Comparison of ENCODE assay signal across 21 cellular contexts in the genomic region with DNA sequence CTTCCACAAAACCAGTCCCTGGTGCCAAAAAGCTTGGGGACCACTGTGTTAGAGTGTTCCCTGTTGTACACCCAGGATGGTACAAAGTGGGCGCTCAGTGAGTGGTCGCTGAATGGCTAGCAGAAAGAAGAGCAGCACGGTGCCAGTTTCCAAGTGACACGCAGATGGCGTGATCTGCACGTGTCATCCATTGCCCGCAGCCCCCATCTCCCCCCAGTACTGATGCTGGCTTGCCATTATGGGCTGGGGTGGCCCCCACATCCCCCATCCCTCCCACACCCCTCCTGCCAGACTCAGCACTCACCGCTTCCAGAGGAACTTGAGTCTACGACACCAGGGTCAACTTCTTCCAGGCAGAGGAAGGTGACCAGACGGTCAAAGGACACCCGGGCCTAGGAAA.
"Had no signal": no experiment of that assay in that cellular context is flagged by ENCODE, and none has a peak within 500 bp of the region (broad histone marks: within the 10 kb centered on the region; RNA-seq: fewer than 3 reads in every experiment).

No MANE protein-coding gene starts in this region.

- H3K27me3 Mint-ChIP-seq: stimulated activated naive CD8-positive, alpha-beta T cell treated with anti-CD3 and anti-CD28 coated beads, Interleukin-15, amount 100 ng/mL, for 72 hours had no signal

- H3K9me3 ChIP-seq: pancreas, prostate gland, right atrium auricular region, spleen, thoracic aorta, thyroid gland, tibial nerve, upper lobe of left lung, vagina had no signal

- H3K4me1 Mint-ChIP-seq: naive thymus-derived CD4-positive, alpha-beta T cell; natural killer cell; nephron; stimulated activated memory B cell treated with anti-CD40 and anti-IgM and Interleukin-4, amounts not matched to agents 10 μg/mL and 1 μg/mL and 100 μg/mL, for 72 hours; stimulated activated naive CD8-positive, alpha-beta T cell treated with anti-CD3 and anti-CD28 coated beads, Interleukin-15, amount 100 ng/mL, for 72 hours had no signal

- ATAC-seq: naive thymus-derived CD4-positive, alpha-beta T cell; natural killer cell; sciatic nerve; stimulated activated memory B cell treated with anti-CD40 and anti-IgM and Interleukin-4, amounts not matched to agents 10 μg/mL and 1 μg/mL and 100 μg/mL, for 72 hours; stimulated activated naive CD8-positive, alpha-beta T cell treated with anti-CD3 and anti-CD28 coated beads, Interleukin-15, amount 100 ng/mL, for 72 hours; stimulated activated naive CD8-positive, alpha-beta T cell treated with anti-CD3 and anti-CD28 coated beads, Interleukin-15, Interleukin-2, amounts not matched to agents 100 U/mL and 50 U/mL, for 24 hours had no signal

- FAIRE-seq: pancreas, urothelium cell line had no signal

- H3K36me3 Mint-ChIP-seq: naive thymus-derived CD4-positive, alpha-beta T cell; natural killer cell; stimulated activated memory B cell treated with anti-CD40 and anti-IgM and Interleukin-4, amounts not matched to agents 10 μg/mL and 1 μg/mL and 100 μg/mL, for 72 hours had no signal

- H3K27me3 ChIP-seq: pancreas, right atrium auricular region, thyroid gland, tibial nerve, upper lobe of left lung, vagina had no signal

- H3K27ac Mint-ChIP-seq: naive thymus-derived CD4-positive, alpha-beta T cell; natural killer cell; nephron; stimulated activated memory B cell treated with anti-CD40 and anti-IgM and Interleukin-4, amounts not matched to agents 10 μg/mL and 1 μg/mL and 100 μg/mL, for 72 hours had no signal

- H3K4me2 ChIP-seq: smooth muscle cell had no signal

- H3K4me1 ChIP-seq: pancreas, prostate gland, right atrium auricular region, thyroid gland, tibial nerve, upper lobe of left lung, vagina had no signal

- DNase-seq: natural killer cell, retina, spleen had no signal

- H3K4me3 Mint-ChIP-seq: naive thymus-derived CD4-positive, alpha-beta T cell; natural killer cell; nephron; neural crest cell; stimulated activated memory B cell treated with anti-CD40 and anti-IgM and Interleukin-4, amounts not matched to agents 10 μg/mL and 1 μg/mL and 100 μg/mL, for 72 hours; stimulated activated naive CD8-positive, alpha-beta T cell treated with anti-CD3 and anti-CD28 coated beads, Interleukin-15, amount 100 ng/mL, for 72 hours had no signal

- H3K27ac ChIP-seq: pancreas, prostate gland, right atrium auricular region, skin epidermis, spleen, thoracic aorta, thyroid gland, tibial nerve, upper lobe of left lung, vagina had no signal

- H3K4me3 ChIP-seq: pancreas, prostate gland, right atrium auricular region, skin epidermis, smooth muscle cell, spleen, thoracic aorta, thyroid gland, tibial nerve, upper lobe of left lung, vagina had no signal

- H3K9me3 Mint-ChIP-seq: naive thymus-derived CD4-positive, alpha-beta T cell; natural killer cell; nephron; neural crest cell; stimulated activated memory B cell treated with anti-CD40 and anti-IgM and Interleukin-4, amounts not matched to agents 10 μg/mL and 1 μg/mL and 100 μg/mL, for 72 hours; stimulated activated naive CD8-positive, alpha-beta T cell treated with anti-CD3 and anti-CD28 coated beads, Interleukin-15, amount 100 ng/mL, for 72 hours had no signal

- H3K36me3 ChIP-seq: prostate gland, right atrium auricular region, spleen, thoracic aorta, thyroid gland, tibial nerve, vagina had no signal
